In the genomic region with DNA sequence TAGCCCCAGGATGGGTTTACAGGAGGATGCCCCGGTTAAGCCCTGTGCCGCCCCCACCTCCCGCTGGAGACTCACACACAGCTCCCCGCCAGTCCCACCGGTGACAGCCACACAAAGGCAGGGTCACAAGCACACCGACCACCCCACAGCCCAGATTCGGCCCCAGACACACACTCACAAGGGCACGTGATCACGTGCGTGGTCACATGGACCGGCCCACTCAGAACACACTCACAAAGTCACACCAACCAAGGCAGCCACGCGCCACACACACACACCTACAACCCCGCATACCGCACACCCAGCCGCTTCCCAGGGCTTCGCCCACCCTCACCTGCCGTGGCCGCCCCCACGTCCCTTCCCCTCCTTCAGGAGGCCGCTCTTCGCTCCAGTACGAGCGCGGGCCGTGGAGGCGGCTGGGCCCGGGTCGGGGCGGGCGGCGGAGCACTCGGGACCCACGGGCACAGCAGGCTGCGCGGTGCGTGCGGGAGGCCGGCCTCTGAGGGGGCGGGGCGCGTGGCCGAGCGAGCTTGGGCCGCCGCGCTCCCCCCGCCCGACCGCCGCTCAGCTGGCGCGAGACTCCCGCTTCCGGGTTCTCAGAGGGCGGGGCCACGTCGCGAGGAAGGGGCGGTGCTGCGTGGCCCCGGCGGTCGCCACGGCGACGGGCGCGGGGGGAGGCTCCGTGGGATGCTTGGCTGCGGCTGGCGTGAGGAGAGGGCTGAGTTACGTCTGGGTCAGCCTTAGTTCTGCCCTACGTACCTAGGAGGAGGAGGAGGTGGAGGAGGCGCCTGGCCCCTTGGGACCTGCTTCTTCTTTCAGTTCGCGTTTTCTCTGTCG, we compare ENCODE assay signal across 1 cellular context.
TF ChIP-seq lines count a peak whose summit lies in the region.

A gene with protein sequence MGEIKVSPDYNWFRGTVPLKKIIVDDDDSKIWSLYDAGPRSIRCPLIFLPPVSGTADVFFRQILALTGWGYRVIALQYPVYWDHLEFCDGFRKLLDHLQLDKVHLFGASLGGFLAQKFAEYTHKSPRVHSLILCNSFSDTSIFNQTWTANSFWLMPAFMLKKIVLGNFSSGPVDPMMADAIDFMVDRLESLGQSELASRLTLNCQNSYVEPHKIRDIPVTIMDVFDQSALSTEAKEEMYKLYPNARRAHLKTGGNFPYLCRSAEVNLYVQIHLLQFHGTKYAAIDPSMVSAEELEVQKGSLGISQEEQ (minus strand): TSS at position 584 of the 837 bp plus-strand sequence. CDS start 6,345 bp downstream, outside the sequence.

TF ChIP-seq in HepG2, 621 proteins besides CTCF, POLR2A, EP300 and RAD21 (continued from another document and continues in another):
- TF ChIP-seq SUZ12 (IDR thresholded peaks at IDR 0.05; ENCODE audit: low read depth, low read length), result no peak
- TF ChIP-seq, protein P1, sequence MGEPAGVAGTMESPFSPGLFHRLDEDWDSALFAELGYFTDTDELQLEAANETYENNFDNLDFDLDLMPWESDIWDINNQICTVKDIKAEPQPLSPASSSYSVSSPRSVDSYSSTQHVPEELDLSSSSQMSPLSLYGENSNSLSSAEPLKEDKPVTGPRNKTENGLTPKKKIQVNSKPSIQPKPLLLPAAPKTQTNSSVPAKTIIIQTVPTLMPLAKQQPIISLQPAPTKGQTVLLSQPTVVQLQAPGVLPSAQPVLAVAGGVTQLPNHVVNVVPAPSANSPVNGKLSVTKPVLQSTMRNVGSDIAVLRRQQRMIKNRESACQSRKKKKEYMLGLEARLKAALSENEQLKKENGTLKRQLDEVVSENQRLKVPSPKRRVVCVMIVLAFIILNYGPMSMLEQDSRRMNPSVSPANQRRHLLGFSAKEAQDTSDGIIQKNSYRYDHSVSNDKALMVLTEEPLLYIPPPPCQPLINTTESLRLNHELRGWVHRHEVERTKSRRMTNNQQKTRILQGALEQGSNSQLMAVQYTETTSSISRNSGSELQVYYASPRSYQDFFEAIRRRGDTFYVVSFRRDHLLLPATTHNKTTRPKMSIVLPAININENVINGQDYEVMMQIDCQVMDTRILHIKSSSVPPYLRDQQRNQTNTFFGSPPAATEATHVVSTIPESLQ (CRISPR knock-in tag; conservative IDR thresholded peaks at IDR 0.05), result no peak
- TF ChIP-seq EED (CRISPR knock-in tag; IDR thresholded peaks at IDR 0.05), result no peak
- TF ChIP-seq BHLHE40 (IDR thresholded peaks at IDR 0.05; ENCODE audit: low read length), result peak; percentile 86
- TF ChIP-seq YY1 (IDR thresholded peaks at IDR 0.05; ENCODE audit: insufficient read depth, insufficient replicate concordance, low read depth, low read length), result peak; percentile 70
- TF ChIP-seq NFKB2 (CRISPR knock-in tag; IDR thresholded peaks at IDR 0.05; ENCODE audit: borderline replicate concordance), result peak; percentile 73; the same call in 1 of the 2 replicates
- no peak for TF ChIP-seq PRPF4 (IDR thresholded peaks at IDR 0.05; ENCODE audit: low read depth, low read length, poor library complexity, severe bottlenecking)
- TF ChIP-seq ZNF253 (CRISPR knock-in tag; IDR thresholded peaks at IDR 0.05; ENCODE audit: borderline replicate concordance), result peak; percentile 87; the same call in 1 of the 2 replicates
- no peak for TF ChIP-seq ZNF569 (CRISPR knock-in tag; IDR thresholded peaks at IDR 0.05; ENCODE audit: borderline replicate concordance)
- TF ChIP-seq FOXJ3 (CRISPR knock-in tag; IDR thresholded peaks at IDR 0.05; ENCODE audit: borderline replicate concordance), result no peak
- TF ChIP-seq, protein P2, sequence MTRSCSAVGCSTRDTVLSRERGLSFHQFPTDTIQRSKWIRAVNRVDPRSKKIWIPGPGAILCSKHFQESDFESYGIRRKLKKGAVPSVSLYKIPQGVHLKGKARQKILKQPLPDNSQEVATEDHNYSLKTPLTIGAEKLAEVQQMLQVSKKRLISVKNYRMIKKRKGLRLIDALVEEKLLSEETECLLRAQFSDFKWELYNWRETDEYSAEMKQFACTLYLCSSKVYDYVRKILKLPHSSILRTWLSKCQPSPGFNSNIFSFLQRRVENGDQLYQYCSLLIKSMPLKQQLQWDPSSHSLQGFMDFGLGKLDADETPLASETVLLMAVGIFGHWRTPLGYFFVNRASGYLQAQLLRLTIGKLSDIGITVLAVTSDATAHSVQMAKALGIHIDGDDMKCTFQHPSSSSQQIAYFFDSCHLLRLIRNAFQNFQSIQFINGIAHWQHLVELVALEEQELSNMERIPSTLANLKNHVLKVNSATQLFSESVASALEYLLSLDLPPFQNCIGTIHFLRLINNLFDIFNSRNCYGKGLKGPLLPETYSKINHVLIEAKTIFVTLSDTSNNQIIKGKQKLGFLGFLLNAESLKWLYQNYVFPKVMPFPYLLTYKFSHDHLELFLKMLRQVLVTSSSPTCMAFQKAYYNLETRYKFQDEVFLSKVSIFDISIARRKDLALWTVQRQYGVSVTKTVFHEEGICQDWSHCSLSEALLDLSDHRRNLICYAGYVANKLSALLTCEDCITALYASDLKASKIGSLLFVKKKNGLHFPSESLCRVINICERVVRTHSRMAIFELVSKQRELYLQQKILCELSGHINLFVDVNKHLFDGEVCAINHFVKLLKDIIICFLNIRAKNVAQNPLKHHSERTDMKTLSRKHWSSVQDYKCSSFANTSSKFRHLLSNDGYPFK (CRISPR knock-in tag; IDR thresholded peaks at IDR 0.05; ENCODE audit: borderline replicate concordance), result peak; percentile 35; the same call in 1 of the 2 replicates
- TF ChIP-seq ZSCAN12 (CRISPR knock-in tag; IDR thresholded peaks at IDR 0.05), result no peak
- TF ChIP-seq GATAD2A (CRISPR knock-in tag; IDR thresholded peaks at IDR 0.05), result no peak
- TF ChIP-seq RXRA (CRISPR knock-in tag; IDR thresholded peaks at IDR 0.05), result peak; percentile 36; the same call in 1 of the 2 replicates
- TF ChIP-seq ZFP62 (CRISPR knock-in tag; IDR thresholded peaks at IDR 0.05), result no peak
- no peak for TF ChIP-seq FOXA1 (IDR thresholded peaks at IDR 0.05)
- no peak for TF ChIP-seq FOXA1 (CRISPR knock-in tag; IDR thresholded peaks at IDR 0.05)
- TF ChIP-seq, protein P3, sequence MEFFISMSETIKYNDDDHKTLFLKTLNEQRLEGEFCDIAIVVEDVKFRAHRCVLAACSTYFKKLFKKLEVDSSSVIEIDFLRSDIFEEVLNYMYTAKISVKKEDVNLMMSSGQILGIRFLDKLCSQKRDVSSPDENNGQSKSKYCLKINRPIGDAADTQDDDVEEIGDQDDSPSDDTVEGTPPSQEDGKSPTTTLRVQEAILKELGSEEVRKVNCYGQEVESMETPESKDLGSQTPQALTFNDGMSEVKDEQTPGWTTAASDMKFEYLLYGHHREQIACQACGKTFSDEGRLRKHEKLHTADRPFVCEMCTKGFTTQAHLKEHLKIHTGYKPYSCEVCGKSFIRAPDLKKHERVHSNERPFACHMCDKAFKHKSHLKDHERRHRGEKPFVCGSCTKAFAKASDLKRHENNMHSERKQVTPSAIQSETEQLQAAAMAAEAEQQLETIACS (CRISPR knock-in tag; IDR thresholded peaks at IDR 0.05), result no peak
- no peak for TF ChIP-seq MIXL1 (CRISPR knock-in tag; IDR thresholded peaks at IDR 0.05)
- peak; percentile 62; the same call in 1 of the 2 replicates for TF ChIP-seq ZNF790 (CRISPR knock-in tag; IDR thresholded peaks at IDR 0.05; ENCODE audit: borderline replicate concordance)
- TF ChIP-seq SNRNP70 (IDR thresholded peaks at IDR 0.05; ENCODE audit: low read depth, low read length), result no peak
- TF ChIP-seq, protein P4, sequence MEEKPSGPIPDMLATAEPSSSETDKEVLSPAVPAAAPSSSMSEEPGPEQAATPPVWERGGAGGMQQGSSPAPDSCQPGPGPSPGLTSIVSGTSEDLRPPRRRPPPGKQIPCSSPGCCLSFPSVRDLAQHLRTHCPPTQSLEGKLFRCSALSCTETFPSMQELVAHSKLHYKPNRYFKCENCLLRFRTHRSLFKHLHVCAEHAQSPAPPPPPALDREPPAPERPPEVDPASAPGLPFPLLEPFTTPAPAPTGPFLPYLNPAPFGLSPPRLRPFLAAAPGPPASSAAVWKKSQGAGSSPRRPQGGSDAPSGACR (CRISPR knock-in tag; IDR thresholded peaks at IDR 0.05), result no peak
- peak; percentile 80 for TF ChIP-seq ASH2L (IDR thresholded peaks at IDR 0.05; ENCODE audit: insufficient read length, low read depth, low read length)
- no peak for TF ChIP-seq ZNF30 (CRISPR knock-in tag; IDR thresholded peaks at IDR 0.05)
- no peak for TF ChIP-seq PAF1 (CRISPR knock-in tag; IDR thresholded peaks at IDR 0.05)
- no peak for TF ChIP-seq ZNF207 (IDR thresholded peaks at IDR 0.05; ENCODE audit: borderline replicate concordance)
- no peak for TF ChIP-seq GTF2F1 (IDR thresholded peaks at IDR 0.05; ENCODE audit: low read length)
- no peak for TF ChIP-seq NFRKB (IDR thresholded peaks at IDR 0.05)
- no peak for TF ChIP-seq FOXK1 (CRISPR knock-in tag; IDR thresholded peaks at IDR 0.05; ENCODE audit: borderline replicate concordance, low read depth)
- peak; percentile 75; the same call in 1 of the 2 replicates for TF ChIP-seq BRD4 (CRISPR knock-in tag; IDR thresholded peaks at IDR 0.05)
- TF ChIP-seq TRIM24 (CRISPR knock-in tag; IDR thresholded peaks at IDR 0.05), result no peak
- no peak for TF ChIP-seq REPIN1 (CRISPR knock-in tag; IDR thresholded peaks at IDR 0.05; ENCODE audit: borderline replicate concordance, low read depth)
- no peak for TF ChIP-seq PCBP1 (IDR thresholded peaks at IDR 0.05; ENCODE audit: borderline replicate concordance, low read depth, low read length)
- TF ChIP-seq, protein P5, sequence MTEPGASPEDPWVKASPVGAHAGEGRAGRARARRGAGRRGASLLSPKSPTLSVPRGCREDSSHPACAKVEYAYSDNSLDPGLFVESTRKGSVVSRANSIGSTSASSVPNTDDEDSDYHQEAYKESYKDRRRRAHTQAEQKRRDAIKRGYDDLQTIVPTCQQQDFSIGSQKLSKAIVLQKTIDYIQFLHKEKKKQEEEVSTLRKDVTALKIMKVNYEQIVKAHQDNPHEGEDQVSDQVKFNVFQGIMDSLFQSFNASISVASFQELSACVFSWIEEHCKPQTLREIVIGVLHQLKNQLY (CRISPR knock-in tag; IDR thresholded peaks at IDR 0.05), result peak; percentile 28; the same call in 1 of the 2 replicates
- TF ChIP-seq, protein P6, sequence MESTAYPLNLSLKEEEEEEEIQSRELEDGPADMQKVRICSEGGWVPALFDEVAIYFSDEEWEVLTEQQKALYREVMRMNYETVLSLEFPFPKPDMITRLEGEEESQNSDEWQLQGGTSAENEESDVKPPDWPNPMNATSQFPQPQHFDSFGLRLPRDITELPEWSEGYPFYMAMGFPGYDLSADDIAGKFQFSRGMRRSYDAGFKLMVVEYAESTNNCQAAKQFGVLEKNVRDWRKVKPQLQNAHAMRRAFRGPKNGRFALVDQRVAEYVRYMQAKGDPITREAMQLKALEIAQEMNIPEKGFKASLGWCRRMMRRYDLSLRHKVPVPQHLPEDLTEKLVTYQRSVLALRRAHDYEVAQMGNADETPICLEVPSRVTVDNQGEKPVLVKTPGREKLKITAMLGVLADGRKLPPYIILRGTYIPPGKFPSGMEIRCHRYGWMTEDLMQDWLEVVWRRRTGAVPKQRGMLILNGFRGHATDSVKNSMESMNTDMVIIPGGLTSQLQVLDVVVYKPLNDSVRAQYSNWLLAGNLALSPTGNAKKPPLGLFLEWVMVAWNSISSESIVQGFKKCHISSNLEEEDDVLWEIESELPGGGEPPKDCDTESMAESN (CRISPR knock-in tag; conservative IDR thresholded peaks at IDR 0.05), result no peak
- peak; percentile 84; the same call in 1 of the 2 replicates for TF ChIP-seq KLF12 (CRISPR knock-in tag; IDR thresholded peaks at IDR 0.05; ENCODE audit: borderline replicate concordance)
- TF ChIP-seq ZNF101 (CRISPR knock-in tag; IDR thresholded peaks at IDR 0.05; ENCODE audit: borderline replicate concordance, low read depth), result no peak
- no peak for TF ChIP-seq FOXK2 (IDR thresholded peaks at IDR 0.05)
- TF ChIP-seq ZNF350 (CRISPR knock-in tag; IDR thresholded peaks at IDR 0.05; ENCODE audit: borderline replicate concordance, low read depth), result no peak
- TF ChIP-seq ZKSCAN8 (CRISPR knock-in tag; IDR thresholded peaks at IDR 0.05; ENCODE audit: borderline replicate concordance), result no peak
- no peak for TF ChIP-seq GATAD1 (CRISPR knock-in tag; IDR thresholded peaks at IDR 0.05)
- TF ChIP-seq, protein P7, sequence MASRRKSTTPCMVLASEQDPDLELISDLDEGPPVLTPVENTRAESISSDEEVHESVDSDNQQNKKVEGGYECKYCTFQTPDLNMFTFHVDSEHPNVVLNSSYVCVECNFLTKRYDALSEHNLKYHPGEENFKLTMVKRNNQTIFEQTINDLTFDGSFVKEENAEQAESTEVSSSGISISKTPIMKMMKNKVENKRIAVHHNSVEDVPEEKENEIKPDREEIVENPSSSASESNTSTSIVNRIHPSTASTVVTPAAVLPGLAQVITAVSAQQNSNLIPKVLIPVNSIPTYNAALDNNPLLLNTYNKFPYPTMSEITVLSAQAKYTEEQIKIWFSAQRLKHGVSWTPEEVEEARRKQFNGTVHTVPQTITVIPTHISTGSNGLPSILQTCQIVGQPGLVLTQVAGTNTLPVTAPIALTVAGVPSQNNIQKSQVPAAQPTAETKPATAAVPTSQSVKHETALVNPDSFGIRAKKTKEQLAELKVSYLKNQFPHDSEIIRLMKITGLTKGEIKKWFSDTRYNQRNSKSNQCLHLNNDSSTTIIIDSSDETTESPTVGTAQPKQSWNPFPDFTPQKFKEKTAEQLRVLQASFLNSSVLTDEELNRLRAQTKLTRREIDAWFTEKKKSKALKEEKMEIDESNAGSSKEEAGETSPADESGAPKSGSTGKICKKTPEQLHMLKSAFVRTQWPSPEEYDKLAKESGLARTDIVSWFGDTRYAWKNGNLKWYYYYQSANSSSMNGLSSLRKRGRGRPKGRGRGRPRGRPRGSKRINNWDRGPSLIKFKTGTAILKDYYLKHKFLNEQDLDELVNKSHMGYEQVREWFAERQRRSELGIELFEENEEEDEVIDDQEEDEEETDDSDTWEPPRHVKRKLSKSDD (CRISPR knock-in tag; IDR thresholded peaks at IDR 0.05; ENCODE audit: low read depth), result no peak
- TF ChIP-seq ZNF337 (CRISPR knock-in tag; IDR thresholded peaks at IDR 0.05; ENCODE audit: borderline replicate concordance, low read depth), result no peak
- TF ChIP-seq NPAS2 (CRISPR knock-in tag; IDR thresholded peaks at IDR 0.05; ENCODE audit: borderline replicate concordance), result no peak
- TF ChIP-seq, protein P8, sequence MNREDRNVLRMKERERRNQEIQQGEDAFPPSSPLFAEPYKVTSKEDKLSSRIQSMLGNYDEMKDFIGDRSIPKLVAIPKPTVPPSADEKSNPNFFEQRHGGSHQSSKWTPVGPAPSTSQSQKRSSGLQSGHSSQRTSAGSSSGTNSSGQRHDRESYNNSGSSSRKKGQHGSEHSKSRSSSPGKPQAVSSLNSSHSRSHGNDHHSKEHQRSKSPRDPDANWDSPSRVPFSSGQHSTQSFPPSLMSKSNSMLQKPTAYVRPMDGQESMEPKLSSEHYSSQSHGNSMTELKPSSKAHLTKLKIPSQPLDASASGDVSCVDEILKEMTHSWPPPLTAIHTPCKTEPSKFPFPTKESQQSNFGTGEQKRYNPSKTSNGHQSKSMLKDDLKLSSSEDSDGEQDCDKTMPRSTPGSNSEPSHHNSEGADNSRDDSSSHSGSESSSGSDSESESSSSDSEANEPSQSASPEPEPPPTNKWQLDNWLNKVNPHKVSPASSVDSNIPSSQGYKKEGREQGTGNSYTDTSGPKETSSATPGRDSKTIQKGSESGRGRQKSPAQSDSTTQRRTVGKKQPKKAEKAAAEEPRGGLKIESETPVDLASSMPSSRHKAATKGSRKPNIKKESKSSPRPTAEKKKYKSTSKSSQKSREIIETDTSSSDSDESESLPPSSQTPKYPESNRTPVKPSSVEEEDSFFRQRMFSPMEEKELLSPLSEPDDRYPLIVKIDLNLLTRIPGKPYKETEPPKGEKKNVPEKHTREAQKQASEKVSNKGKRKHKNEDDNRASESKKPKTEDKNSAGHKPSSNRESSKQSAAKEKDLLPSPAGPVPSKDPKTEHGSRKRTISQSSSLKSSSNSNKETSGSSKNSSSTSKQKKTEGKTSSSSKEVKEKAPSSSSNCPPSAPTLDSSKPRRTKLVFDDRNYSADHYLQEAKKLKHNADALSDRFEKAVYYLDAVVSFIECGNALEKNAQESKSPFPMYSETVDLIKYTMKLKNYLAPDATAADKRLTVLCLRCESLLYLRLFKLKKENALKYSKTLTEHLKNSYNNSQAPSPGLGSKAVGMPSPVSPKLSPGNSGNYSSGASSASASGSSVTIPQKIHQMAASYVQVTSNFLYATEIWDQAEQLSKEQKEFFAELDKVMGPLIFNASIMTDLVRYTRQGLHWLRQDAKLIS (CRISPR knock-in tag; IDR thresholded peaks at IDR 0.05), result no peak
